ENCODE assay signal across 15 cellular contexts in genomic region chr7:17903337-17903736, GRCh38. TPM values are rescaled to one million over a fixed set of nuclear protein-coding genes. Genes with fewer than 3 reads are reported as not detected.
DNase-seq lines count a peak whose midpoint lies in the region; ATAC-seq, FAIRE-seq and TF ChIP-seq lines count a peak whose summit lies in the region.
"Had no signal": no experiment of that assay in that cellular context is flagged by ENCODE, and none has a peak within 500 bp of the region (broad histone marks: within the 10 kb centered on the region; RNA-seq: fewer than 3 reads in every experiment).

No MANE protein-coding gene starts in this region.

- TF ChIP-seq CTCF in GM12878 (IDR thresholded peaks at IDR 0.05 in 2 of 3, conservative IDR thresholded peaks at IDR 0.05 in 1 of 3; ENCODE audit: control insufficient read depth in 2 of 3, extremely low read depth in 1 of 3, insufficient read depth in 1 of 3, low read depth in 3 of 3, low read length in 3 of 3) (no peak), liver (IDR thresholded peaks at IDR 0.05; ENCODE audit: low read depth, low read length, missing input control) (no peak), right atrium auricular region (IDR thresholded peaks at IDR 0.05) (no peak)

- H3K9ac ChIP-seq in GM12878 (ENCODE audit: control insufficient read depth, insufficient read depth, low read length): no peak overlapping the region
- H3K9ac ChIP-seq in liver (ENCODE audit: low read depth in 1 of 2, low read length in 2 of 2): no peak overlapping the region

- in situ Hi-C loops in GM12878 (cut with MboI): no loop called here

- SMC1A ChIA-PET in GM12878 (lab: Charles Lee; ENCODE audit: uncharacterized antibody, unreplicated experiment): interaction anchor here (1.0 to 1.6 kb wide), 4 partner anchors 8 to 133 kb away, joined by 3 read pairs; no protein-coding TSS in a partner anchor

- FAIRE-seq in GM18507 (lab: Jason Lieb, UNC): no peak
- FAIRE-seq in GM12878 (lab: Jason Lieb, UNC): no peak
- FAIRE-seq: GM12891 had no signal

- peak; percentile 57 for ATAC-seq in GM19351 (IDR thresholded peaks at IDR 0.05; ENCODE audit: unreplicated experiment)
- ATAC-seq in GM12878: peak; percentile 71
- ATAC-seq in HG02970 (IDR thresholded peaks at IDR 0.05; ENCODE audit: low FRiP score, unreplicated experiment): no peak
- no peak for ATAC-seq in GM21825 (IDR thresholded peaks at IDR 0.05; ENCODE audit: unreplicated experiment)
- ATAC-seq: PC-3 had no signal

- POLR2A ChIA-PET in GM12878 (lab: Charles Lee): no interaction called here

- no peaks in the 10 kb centered on the region for H3K4me1 ChIP-seq in GM12878 (ENCODE audit: control insufficient read depth, insufficient read depth, low read length)
- H3K4me1 ChIP-seq in liver (ENCODE audit: control insufficient read depth in 4 of 4, insufficient read depth in 4 of 4, low read length in 3 of 4): peaks cover 0 to 7% (median 0%) of the 10 kb centered on the region in 4 donors
- no peaks in the 10 kb centered on the region for H3K4me1 ChIP-seq in right atrium auricular region

- H3K4me3 ChIP-seq in GM12878 (no peak overlapping the region), liver (ENCODE audit: low read depth in 1 of 3, low read length in 3 of 3) (no peak overlapping the region), right atrium auricular region (no peak overlapping the region)

- H4K20me1 ChIP-seq in GM12878 (ENCODE audit: control insufficient read depth, insufficient read depth): no peaks in the 10 kb centered on the region

- CTCF ChIA-PET in GM12878 (lab: Yijun Ruan, JAX): interaction anchor here (0.6 kb wide), 1 partner anchor 475 kb away, joined by 3 read pairs; no protein-coding TSS in a partner anchor

- no TSS peak for BruUV-seq in GM12878 (replicated peaks; lab: Mats Ljungman, UMichigan)

- H2AFZ ChIP-seq in GM12878 (ENCODE audit: control insufficient read depth, low read depth, low read length): no peak overlapping the region

- no peak for TF ChIP-seq EP300 in GM12878 (IDR thresholded peaks at IDR 0.05; ENCODE audit: borderline replicate concordance in 1 of 2, control insufficient read depth in 1 of 2, low read depth in 2 of 2, low read length in 2 of 2)

- H3K79me2 ChIP-seq in GM12878 (ENCODE audit: control insufficient read depth, insufficient read depth, low read length): no peaks in the 10 kb centered on the region

- H3K36me3 ChIP-seq in GM12878 (ENCODE audit: control insufficient read depth in 2 of 2, insufficient read depth in 2 of 2, low read length in 1 of 2) (no peaks in the 10 kb centered on the region), liver (ENCODE audit: control insufficient read depth in 4 of 4, insufficient read depth in 3 of 4, low read depth in 1 of 4, low read length in 3 of 4) (no peaks in the 10 kb centered on the region), right atrium auricular region (no peaks in the 10 kb centered on the region)

- H3K9me3 ChIP-seq in GM12878 (replicated peaks; ENCODE audit: control insufficient read depth, insufficient read depth, low read length) (no peaks in the 10 kb centered on the region), liver (ENCODE audit: control insufficient read depth in 4 of 4, low read length in 3 of 4) (no peaks in the 10 kb centered on the region), right atrium auricular region (no peaks in the 10 kb centered on the region)

- H3K4me2 ChIP-seq in GM12878 (ENCODE audit: control insufficient read depth, insufficient read depth): no peak overlapping the region

- TF ChIP-seq RAD21 in GM12878 (IDR thresholded peaks at IDR 0.05; ENCODE audit: insufficient read depth, low read depth, low read length): no peak
- TF ChIP-seq RAD21 in liver (IDR thresholded peaks at IDR 0.05): no peak

- RAD21 ChIA-PET in GM12878 (lab: Charles Lee; ENCODE audit: unreplicated experiment): interaction anchor here (1.3 kb wide), 1 partner anchor 133 kb away, joined by 4 read pairs; no protein-coding TSS in a partner anchor

- peak; percentile 4 for DNase-seq in GM18507 (ENCODE audit: extremely low spot score, insufficient read length, low read depth)
- DNase-seq in GM12878 (ENCODE audit: low read depth, low spot score): no peak
- DNase-seq in right atrium auricular region (ENCODE audit: low spot score): no peak
- DNase-seq in NCI-H2107 treated with DMSO at 0.1 percent for 48 hours (lab: John Stamatoyannopoulos, UW; ENCODE audit: unreplicated experiment): no peak
- DNase-seq: ACHN, H9, MV-4-11, NCI-H446, NCI-H748 treated with DMSO at 0.1 percent for 48 hours, PC-3 had no signal

- H3K27me3 ChIP-seq in GM12878 (replicated peaks in 1 of 2; ENCODE audit: control insufficient read depth in 2 of 2, insufficient read depth in 2 of 2, low read length in 1 of 2): no peaks in the 10 kb centered on the region
- H3K27me3 ChIP-seq in liver (ENCODE audit: control insufficient read depth in 4 of 4, insufficient read depth in 4 of 4, low read length in 3 of 4): no peaks in the 10 kb centered on the region
- H3K27me3 ChIP-seq in right atrium auricular region: no peaks in the 10 kb centered on the region

- intact Hi-C loops in GM12878 (cut with micrococcal nuclease; ENCODE audit: unreplicated experiment): no loop called here

- H3K27ac ChIP-seq in GM12878 (ENCODE audit: control insufficient read depth, insufficient read depth) (no peak overlapping the region), liver (ENCODE audit: low read depth in 1 of 2, low read length in 2 of 2) (no peak overlapping the region), right atrium auricular region (no peak overlapping the region)

- TF ChIP-seq POLR2A in GM12878 (IDR thresholded peaks at IDR 0.05; ENCODE audit: low read depth, low read length): no peak

TF ChIP-seq in GM12878, 131 proteins besides CTCF, POLR2A, EP300 and RAD21 (continues in another document):
- TF ChIP-seq, protein P1, sequence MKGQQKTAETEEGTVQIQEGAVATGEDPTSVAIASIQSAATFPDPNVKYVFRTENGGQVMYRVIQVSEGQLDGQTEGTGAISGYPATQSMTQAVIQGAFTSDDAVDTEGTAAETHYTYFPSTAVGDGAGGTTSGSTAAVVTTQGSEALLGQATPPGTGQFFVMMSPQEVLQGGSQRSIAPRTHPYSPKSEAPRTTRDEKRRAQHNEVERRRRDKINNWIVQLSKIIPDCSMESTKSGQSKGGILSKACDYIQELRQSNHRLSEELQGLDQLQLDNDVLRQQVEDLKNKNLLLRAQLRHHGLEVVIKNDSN (IDR thresholded peaks at IDR 0.05; ENCODE audit: borderline replicate concordance, extremely low read length, insufficient read depth, low read depth, low read length): no peak
- TF ChIP-seq RUNX3 (IDR thresholded peaks at IDR 0.05; ENCODE audit: low read length) (0 out of 2 replicates have a peak, but pooled peaks have one; percentile 11), NR2F1 (conservative IDR thresholded peaks at IDR 0.05) (peak; percentile 32; the same call in 1 of the 2 replicates), CBX5 (IDR thresholded peaks at IDR 0.05; ENCODE audit: low read depth) (no peak), ATF7 (IDR thresholded peaks at IDR 0.05; ENCODE audit: low read depth) (0 out of 2 replicates have a peak, but pooled peaks have one; percentile 49)

TF ChIP-seq in liver, 16 proteins besides CTCF, POLR2A, EP300 and RAD21:
- TF ChIP-seq RXRA (IDR thresholded peaks at IDR 0.05) (peak; percentile 41 to 63), HNF4A (conservative IDR thresholded peaks at IDR 0.05) (peak; percentile 67 to 74), GABPA (IDR thresholded peaks at IDR 0.05 in 1 of 2, conservative IDR thresholded peaks at IDR 0.05 in 1 of 2) (no peak)
TF ChIP-seq in liver: peak in this region for 2.

RNA-seq across cellular contexts. Expression of gene SNX13, which starts 37.0 kb away (rescaled TPM):
- total RNA-seq in GM12878 (2013; cell fraction: nucleolus; rRNA removed): 77.3 and 79.6 TPM in 2 replicates
- total RNA-seq in GM12878 (2014; rRNA removed): 11.0 and 11.3 TPM in 2 replicates
- total RNA-seq in GM12878 (2014; rRNA removed; fragmentation: Illumina TruSeq; extraction: Trizol): 12.9 and 14.3 TPM in 2 replicates
- 10.8 and 14.1 TPM in 2 replicates for total RNA-seq in GM12878 (2021)
- polyA plus RNA-seq in GM12878 (2011; ENCODE audit: low read depth): 2.6 TPM
- polyA plus RNA-seq in GM12878 (2011; rRNA removed): 17.1 and 28.8 TPM in 2 replicates
- 7.5 and 7.9 TPM in 2 replicates for polyA plus RNA-seq in GM12878 (2011; cell fraction: cytosol; rRNA removed)
- polyA plus RNA-seq in GM12878 (2011; cell fraction: nucleus; rRNA removed): 19.5 and 22.5 TPM in 2 replicates
- polyA plus RNA-seq in GM12878 (2012): 4.5 and 7.9 TPM in 2 replicates
- polyA plus RNA-seq in GM12878 (2014; fragmentation: Illumina TruSeq; extraction: Trizol): 8.4 and 11.1 TPM in 2 replicates
- 1 to 10 TPM; 2.2 to 2.8 TPM for polyA plus RNA-seq in GM12878 (2014; fragmentation: Nextera tagmentation; extraction: Ambion mirVana)
- polyA plus RNA-seq in GM12878 (2014; rRNA removed): 7.1 and 12.7 TPM in 2 replicates
- polyA plus RNA-seq in GM12878 (2016; fragmentation: Nextera tagmentation; extraction: Ambion mirVana): 10 to 100 TPM; 13.3 to 14.8 TPM
- polyA minus RNA-seq in GM12878 (2011; rRNA and poly(A)+ RNA removed): 18.1 and 27.3 TPM in 2 replicates
- 5.8 and 7.1 TPM in 2 replicates for polyA minus RNA-seq in GM12878 (2011; cell fraction: cytosol; rRNA and poly(A)+ RNA removed)
- 41.1 and 60.9 TPM in 2 replicates for polyA minus RNA-seq in GM12878 (2011; cell fraction: nucleus; rRNA and poly(A)+ RNA removed)
- 10 to 100 TPM; 21.5 to 28.1 TPM for total RNA-seq in liver
- polyA plus RNA-seq in liver: 1 to 10 TPM; 5.4 to 6.4 TPM
- 10 to 100 TPM; 36.1 to 46.9 TPM for total RNA-seq in right atrium auricular region

Comparison
In these comparisons a context has a peak if more than half of its experiments do, and no peak if none do; other contexts are left out.
1. ATAC-seq: peak in GM19351 (single experiment) and GM12878 (single experiment); none in HG02970 (single experiment) and GM21825 (single experiment).